In the genomic region with DNA sequence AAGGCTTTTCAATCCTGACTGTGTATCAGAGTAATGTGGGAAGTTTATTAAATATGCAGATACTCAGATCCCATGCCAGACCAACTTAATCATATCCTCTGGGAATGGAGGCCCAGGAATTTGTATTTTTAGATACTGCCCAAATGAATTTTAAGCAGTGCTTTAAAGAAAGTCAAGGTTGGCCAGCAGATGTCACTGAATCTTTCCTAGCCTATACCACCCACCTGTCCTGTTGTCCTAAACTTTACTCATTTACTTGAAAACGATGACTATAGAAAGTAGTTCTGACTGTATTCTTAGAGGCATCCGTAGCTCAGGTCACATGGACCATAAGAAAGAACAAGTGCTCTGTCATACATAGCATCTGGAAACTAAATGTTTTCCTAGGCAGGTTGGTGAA, we compare ENCODE assay signal across 10 cellular contexts.
DNase-seq lines count a peak whose midpoint lies in the region; ATAC-seq, FAIRE-seq and TF ChIP-seq lines count a peak whose summit lies in the region.
"Had no signal": no experiment of that assay in that cellular context is flagged by ENCODE, and none has a peak within 500 bp of the region (broad histone marks: within the 10 kb centered on the region; RNA-seq: fewer than 3 reads in every experiment).

No MANE protein-coding gene starts in this region.

- H3K4me3 ChIP-seq in breast epithelium: no peak overlapping the region
- H3K4me3 ChIP-seq: gastroesophageal sphincter, upper lobe of left lung had no signal

- H3K36me3 ChIP-seq in breast epithelium: no peaks in the 10 kb centered on the region
- H3K36me3 ChIP-seq: gastroesophageal sphincter, upper lobe of left lung had no signal

- in situ Hi-C loops in SK-MEL-5 (cut with HindIII; ENCODE audit: low pct_unique_long_range_greater_than_20kb, low sequenced_read_pairs): no loop called here

- no peaks in the 10 kb centered on the region for H3K4me1 ChIP-seq in breast epithelium
- H3K4me1 ChIP-seq: gastroesophageal sphincter, upper lobe of left lung had no signal

- H3K27ac ChIP-seq in breast epithelium: no peak overlapping the region
- H3K27ac ChIP-seq: gastroesophageal sphincter, upper lobe of left lung had no signal

- H3K9me3 ChIP-seq in breast epithelium: no peaks in the 10 kb centered on the region
- H3K9me3 ChIP-seq: gastroesophageal sphincter, upper lobe of left lung had no signal

- TF ChIP-seq POLR2A in breast epithelium (IDR thresholded peaks at IDR 0.05): no peak

- peak; percentile 3 for DNase-seq in SK-MEL-5 (ENCODE audit: low read depth, low spot score)
- DNase-seq in urothelium cell line (ENCODE audit: low spot score): peak; percentile 0
- no peak for DNase-seq in breast epithelium (ENCODE audit: low spot score in 2 of 2)
- DNase-seq in AG08395 (ENCODE audit: low spot score): no peak
- no peak for DNase-seq in DMS79 (lab: John Stamatoyannopoulos, UW)
- DNase-seq: activated CD4-positive, CD25-positive, alpha-beta regulatory T cell treated with anti-CD3 and anti-CD28 coated beads, Interleukin-2, amount 50 U/mL, for 72 hours; upper lobe of left lung had no signal

- no peak for TF ChIP-seq CTCF in breast epithelium (IDR thresholded peaks at IDR 0.05)

- no peak for FAIRE-seq in urothelium cell line (lab: Jason Lieb, UNC)

- H3K27me3 ChIP-seq in breast epithelium: peaks cover 0 to 36% of the 10 kb centered on the region in 2 donors
- H3K27me3 ChIP-seq: gastroesophageal sphincter, upper lobe of left lung had no signal

- intact Hi-C loops in breast epithelium (cut with DNase I; ENCODE audit: low total_unique reads): no loop called here

- ATAC-seq in GM19035 (IDR thresholded peaks at IDR 0.05; ENCODE audit: unreplicated experiment): peak; percentile 44
- ATAC-seq in HG02870 (IDR thresholded peaks at IDR 0.05; ENCODE audit: unreplicated experiment): peak; percentile 46
- ATAC-seq: gastroesophageal sphincter had no signal

Comparison
In these comparisons a context has a peak if more than half of its experiments do, and no peak if none do; other contexts are left out.
1. DNase-seq: peak in SK-MEL-5 (single experiment) and urothelium cell line (single experiment); none in breast epithelium (0 of 2), AG08395 (single experiment) and DMS79 (single experiment).